18 cellular contexts compared by ENCODE assay signal in the genomic region with DNA sequence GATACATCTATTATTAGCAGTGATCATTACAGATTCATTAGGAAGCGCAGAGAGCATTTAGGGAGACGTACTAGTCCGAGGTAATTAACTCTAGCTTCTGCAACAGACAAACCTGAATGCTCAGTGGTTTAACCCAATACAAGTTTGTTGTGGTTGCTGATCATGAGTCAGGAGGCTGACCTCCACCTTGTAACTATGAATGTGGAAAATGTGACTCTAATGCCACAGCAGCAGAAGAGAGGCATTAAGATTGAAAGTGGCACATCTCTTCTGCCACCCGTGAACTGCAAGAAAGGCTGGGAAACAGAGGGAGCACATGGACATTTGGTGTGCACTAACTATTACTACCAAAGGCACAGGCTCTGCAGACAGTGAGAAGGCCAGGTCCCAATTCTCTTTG.
DNase-seq lines count a peak whose midpoint lies in the region; ATAC-seq and TF ChIP-seq lines count a peak whose summit lies in the region.
"Had no signal": no experiment of that assay in that cellular context is flagged by ENCODE, and none has a peak within 500 bp of the region (broad histone marks: within the 10 kb centered on the region; RNA-seq: fewer than 3 reads in every experiment).

No MANE protein-coding gene starts in this region.

- H3K27me3 Mint-ChIP-seq in stimulated activated naive B cell treated with anti-CD40 and anti-IgM and Interleukin-4, amounts not matched to agents 10 μg/mL and 1 μg/mL and 100 μg/mL, for 72 hours, result peaks cover 0 to 8% of the 10 kb centered on the region in 2 donors
- no peaks in the 10 kb centered on the region for H3K27me3 Mint-ChIP-seq in endothelial cell (ENCODE audit: unreplicated experiment)

- H3K4me3 ChIP-seq in choroid plexus epithelial cell (ENCODE audit: low read depth, low read length), result no peak overlapping the region
- H3K4me3 ChIP-seq: heart left ventricle, pancreas had no signal

- H3K36me3 Mint-ChIP-seq in stimulated activated naive B cell treated with anti-CD40 and anti-IgM and Interleukin-4, amounts not matched to agents 10 μg/mL and 1 μg/mL and 100 μg/mL, for 72 hours, result no peaks in the 10 kb centered on the region
- no peaks in the 10 kb centered on the region for H3K36me3 Mint-ChIP-seq in endothelial cell (ENCODE audit: low read depth, unreplicated experiment)
- H3K36me3 Mint-ChIP-seq: activated naive CD8-positive, alpha-beta T cell treated with anti-CD3 and anti-CD28 coated beads, Interleukin-2, amount 10 ng/mL, durations not matched to agents 7 days and 5 days; naive B cell had no signal

- peak; percentile 51 to 65 for ATAC-seq in stimulated activated naive B cell treated with anti-CD40 and anti-IgM and Interleukin-4, amounts not matched to agents 10 μg/mL and 1 μg/mL and 100 μg/mL, for 72 hours (replicated peaks)
- no peak for ATAC-seq in HG03039 (IDR thresholded peaks at IDR 0.05; ENCODE audit: unreplicated experiment)
- ATAC-seq: heart left ventricle, pancreas had no signal

- H3K9me3 Mint-ChIP-seq in stimulated activated naive B cell treated with anti-CD40 and anti-IgM and Interleukin-4, amounts not matched to agents 10 μg/mL and 1 μg/mL and 100 μg/mL, for 72 hours, result no peaks in the 10 kb centered on the region
- H3K9me3 Mint-ChIP-seq in endothelial cell (ENCODE audit: unreplicated experiment), result no peaks in the 10 kb centered on the region
- H3K9me3 Mint-ChIP-seq: activated CD4-positive, alpha-beta T cell treated with anti-CD3 and anti-CD28 coated beads, Interleukin-2, amount 10 ng/mL, durations not matched to agents 7 days and 5 days; activated naive CD8-positive, alpha-beta T cell treated with anti-CD3 and anti-CD28 coated beads, Interleukin-2, amount 10 ng/mL, durations not matched to agents 7 days and 5 days; naive B cell had no signal

- DNase-seq in NOMO-1 treated with DMSO at 0.1 percent for 48 hours (lab: John Stamatoyannopoulos, UW; ENCODE audit: unreplicated experiment) (peak; percentile 28), NOMO-1 treated with dmso at 0.1 percent for 144 hours (lab: John Stamatoyannopoulos, UW; ENCODE audit: unreplicated experiment) (no peak), LHCN-M2 (ENCODE audit: low read depth) (peak; percentile 49), choroid plexus epithelial cell (ENCODE audit: low read depth) (peak; percentile 64), AML-193 (lab: John Stamatoyannopoulos, UW) (no peak), endothelial cell (ENCODE audit: low spot score) (no peak)
- DNase-seq in stimulated activated naive B cell treated with anti-CD40 and anti-IgM and Interleukin-4, amounts not matched to agents 10 μg/mL and 1 μg/mL and 100 μg/mL, for 72 hours, result no peak
- DNase-seq: 8988T; activated CD4-positive, alpha-beta T cell treated with anti-CD3 and anti-CD28 coated beads, Interleukin-2, amount 10 ng/mL, durations not matched to agents 7 days and 5 days; activated naive CD8-positive, alpha-beta T cell treated with anti-CD3 and anti-CD28 coated beads, Interleukin-2, amount 10 ng/mL, durations not matched to agents 7 days and 5 days; caudate nucleus; DMS 273 treated with DMSO at 0.1 percent for 48 hours; heart left ventricle; naive B cell; NCI-H2227 treated with DMSO at 0.1 percent for 48 hours; pancreas; RPMI8226 had no signal

- no peaks in the 10 kb centered on the region for H3K4me1 Mint-ChIP-seq in stimulated activated naive B cell treated with anti-CD40 and anti-IgM and Interleukin-4, amounts not matched to agents 10 μg/mL and 1 μg/mL and 100 μg/mL, for 72 hours
- H3K4me1 Mint-ChIP-seq in endothelial cell (ENCODE audit: unreplicated experiment), result no peaks in the 10 kb centered on the region
- H3K4me1 Mint-ChIP-seq: activated CD4-positive, alpha-beta T cell treated with anti-CD3 and anti-CD28 coated beads, Interleukin-2, amount 10 ng/mL, durations not matched to agents 7 days and 5 days; activated naive CD8-positive, alpha-beta T cell treated with anti-CD3 and anti-CD28 coated beads, Interleukin-2, amount 10 ng/mL, durations not matched to agents 7 days and 5 days; naive B cell had no signal

- H3K4me3 Mint-ChIP-seq in stimulated activated naive B cell treated with anti-CD40 and anti-IgM and Interleukin-4, amounts not matched to agents 10 μg/mL and 1 μg/mL and 100 μg/mL, for 72 hours, result no peak overlapping the region
- H3K4me3 Mint-ChIP-seq in endothelial cell (ENCODE audit: unreplicated experiment), result no peak overlapping the region
- H3K4me3 Mint-ChIP-seq: activated CD4-positive, alpha-beta T cell treated with anti-CD3 and anti-CD28 coated beads, Interleukin-2, amount 10 ng/mL, durations not matched to agents 7 days and 5 days; activated naive CD8-positive, alpha-beta T cell treated with anti-CD3 and anti-CD28 coated beads, Interleukin-2, amount 10 ng/mL, durations not matched to agents 7 days and 5 days; naive B cell had no signal

- H3K27ac Mint-ChIP-seq in stimulated activated naive B cell treated with anti-CD40 and anti-IgM and Interleukin-4, amounts not matched to agents 10 μg/mL and 1 μg/mL and 100 μg/mL, for 72 hours, result no peak overlapping the region
- H3K27ac Mint-ChIP-seq in endothelial cell (ENCODE audit: unreplicated experiment), result no peak overlapping the region
- H3K27ac Mint-ChIP-seq: activated CD4-positive, alpha-beta T cell treated with anti-CD3 and anti-CD28 coated beads, Interleukin-2, amount 10 ng/mL, durations not matched to agents 7 days and 5 days; activated naive CD8-positive, alpha-beta T cell treated with anti-CD3 and anti-CD28 coated beads, Interleukin-2, amount 10 ng/mL, durations not matched to agents 7 days and 5 days; naive B cell had no signal

- TF ChIP-seq CTCF in choroid plexus epithelial cell (conservative IDR thresholded peaks at IDR 0.05; ENCODE audit: low read depth, low read length) (no peak), endothelial cell (IDR thresholded peaks at IDR 0.05; ENCODE audit: unreplicated experiment) (no peak)

Comparison
In these comparisons a context has a peak if more than half of its experiments do, and no peak if none do; other contexts are left out.
1. DNase-seq: peak in NOMO-1 treated with DMSO at 0.1 percent for 48 hours (single experiment), LHCN-M2 (single experiment) and choroid plexus epithelial cell (single experiment); none in NOMO-1 treated with dmso at 0.1 percent for 144 hours (single experiment), stimulated activated naive B cell treated with anti-CD40 and anti-IgM and Interleukin-4, amounts not matched to agents 10 μg/mL and 1 μg/mL and 100 μg/mL, for 72 hours (single experiment), AML-193 (0 of 2) and endothelial cell (single experiment).